ENCODE assay signal across 15 cellular contexts in genomic region chr11:65766535-65766934, GRCh38. TPM values are rescaled to one million over a fixed set of nuclear protein-coding genes. Genes with fewer than 3 reads are reported as not detected.
DNase-seq lines count a peak whose midpoint lies in the region; ATAC-seq and TF ChIP-seq lines count a peak whose summit lies in the region.
"Had no signal": no experiment of that assay in that cellular context is flagged by ENCODE, and none has a peak within 500 bp of the region (broad histone marks: within the 10 kb centered on the region; RNA-seq: fewer than 3 reads in every experiment).

No MANE protein-coding gene starts in this region.

- DNase-seq in H4 (ENCODE audit: low spot score), result peak; percentile 91
- peak; percentile 86 for DNase-seq in NCI-H2227 (lab: John Stamatoyannopoulos, UW; ENCODE audit: unreplicated experiment)
- DNase-seq in adipocyte (ENCODE audit: low read depth), result peak; percentile 76
- DNase-seq in NCI-H187 (lab: John Stamatoyannopoulos, UW), result no peak
- no peak for DNase-seq in left lobe of liver (ENCODE audit: low spot score)
- no peak for DNase-seq in left ventricle myocardium inferior
- no peak for DNase-seq in H7
- DNase-seq: activated CD4-positive, alpha-beta T cell treated with anti-CD3 and anti-CD28 coated beads, Interleukin-2, amount 10 ng/mL, durations not matched to agents 7 days and 5 days; caudate nucleus; NCI-H1092 treated with DMSO at 0.1 percent for 48 hours; ovary; thyroid gland had no signal

- intact Hi-C loops in left ventricle myocardium inferior (cut with micrococcal nuclease), result no loop called here

- no peaks in the 10 kb centered on the region for H3K9me3 ChIP-seq in adipocyte (ENCODE audit: control insufficient read depth, low read length)
- no peaks in the 10 kb centered on the region for H3K9me3 ChIP-seq in neutrophil
- no peaks in the 10 kb centered on the region for H3K9me3 ChIP-seq in left ventricle myocardium inferior (replicated peaks)
- H3K9me3 ChIP-seq: ovary, thyroid gland had no signal

- no peak for ATAC-seq in left lobe of liver

- no peak overlapping the region for H3K4me3 ChIP-seq in adipocyte (ENCODE audit: low read length)
- no peak overlapping the region for H3K4me3 ChIP-seq in neutrophil (ENCODE audit: low read depth in 1 of 2, low read length in 1 of 2)
- no peak overlapping the region for H3K4me3 ChIP-seq in left ventricle myocardium inferior
- no peak overlapping the region for H3K4me3 ChIP-seq in H7 (ENCODE audit: insufficient read depth, low read depth, low read length)
- H3K4me3 ChIP-seq: ovary, thyroid gland had no signal

- H3K36me3 ChIP-seq in adipocyte (ENCODE audit: control insufficient read depth, insufficient read depth, low read length, severe bottlenecking) (no peaks in the 10 kb centered on the region), neutrophil (peaks cover 19% of the 10 kb centered on the region), left ventricle myocardium inferior (no peaks in the 10 kb centered on the region), H7 (replicated peaks; ENCODE audit: control insufficient read depth, insufficient read depth, low read length) (no peaks in the 10 kb centered on the region)
- H3K36me3 ChIP-seq: ovary, thyroid gland had no signal

- H3K27me3 ChIP-seq in adipocyte (replicated peaks; ENCODE audit: control insufficient read depth, insufficient read depth, low read length) (no peaks in the 10 kb centered on the region), neutrophil (no peaks in the 10 kb centered on the region), left ventricle myocardium inferior (ENCODE audit: low read depth) (no peaks in the 10 kb centered on the region), H7 (ENCODE audit: control insufficient read depth, insufficient read depth, low read length) (no peaks in the 10 kb centered on the region; the same call in 1 of the 2 replicates)
- H3K27me3 ChIP-seq: ovary, thyroid gland had no signal

- H3K9ac ChIP-seq in adipocyte (ENCODE audit: low read length), result no peak overlapping the region

- peaks cover 16% of the 10 kb centered on the region for H3K4me1 ChIP-seq in adipocyte (ENCODE audit: control insufficient read depth, insufficient read depth, low read length)
- peaks cover 36 to 37% of the 10 kb centered on the region in 2 experiments for H3K4me1 ChIP-seq in neutrophil (ENCODE audit: control insufficient read depth in 1 of 2, insufficient read depth in 1 of 2, low read depth in 1 of 2, low read length in 1 of 2)
- H3K4me1 ChIP-seq in left ventricle myocardium inferior, result peaks cover 7% of the 10 kb centered on the region
- H3K4me1 ChIP-seq: thyroid gland had no signal

- H3K27ac ChIP-seq in neutrophil (peak overlapping the region; percentile 61), left ventricle myocardium inferior (replicated peaks) (no peak overlapping the region)
- H3K27ac ChIP-seq: epithelial cell of prostate, ovary, thyroid gland had no signal

- TF ChIP-seq CTCF in neutrophil (IDR thresholded peaks at IDR 0.05), result no peak
- TF ChIP-seq CTCF in left ventricle myocardium inferior (IDR thresholded peaks at IDR 0.05; ENCODE audit: borderline replicate concordance), result no peak

RNA-seq across cellular contexts. Expression of gene AP5B1, which starts 14.2 kb away (rescaled TPM):
- total RNA-seq in H4 (2014; rRNA removed; shearing (Covaris generic)), result 4.6 and 6.1 TPM in 2 replicates
- total RNA-seq in left lobe of liver (13.4 TPM), left ventricle myocardium inferior (5.4 TPM)
- total RNA-seq in H7 (2014; rRNA removed; shearing (Covaris generic)), result 6.7 and 7.8 TPM in 2 replicates

RNA-seq across cellular contexts. Expression of gene OVOL1, which starts 20.3 kb away (rescaled TPM):
- not detected in 2 replicates for total RNA-seq in H4 (2014; rRNA removed; shearing (Covaris generic))
- total RNA-seq in left lobe of liver (0.23 TPM), left ventricle myocardium inferior (not detected)
- 1.2 and 1.4 TPM in 2 replicates for total RNA-seq in H7 (2014; rRNA removed; shearing (Covaris generic))
- total RNA-seq: activated CD4-positive, alpha-beta T cell treated with anti-CD3 and anti-CD28 coated beads, Interleukin-2, amount 10 ng/mL, durations not matched to agents 7 days and 5 days; mesenteric fat pad had no signal

RNA-seq across cellular contexts. Expression of gene RNASEH2C, which starts 45.9 kb away (rescaled TPM):
- total RNA-seq in H4 (2014; rRNA removed; shearing (Covaris generic)), result 24.2 and 36.1 TPM in 2 replicates
- total RNA-seq in left lobe of liver, result 24.2 TPM
- 39.7 TPM for total RNA-seq in left ventricle myocardium inferior
- 21.5 and 23.3 TPM in 2 replicates for total RNA-seq in H7 (2014; rRNA removed; shearing (Covaris generic))

RNA-seq across cellular contexts. Expression of gene KAT5, which starts 54.5 kb away (rescaled TPM):
- 39.1 and 45.1 TPM in 2 replicates for total RNA-seq in H4 (2014; rRNA removed; shearing (Covaris generic))
- total RNA-seq in left lobe of liver (19.4 TPM), left ventricle myocardium inferior (47.0 TPM)
- total RNA-seq in H7 (2014; rRNA removed; shearing (Covaris generic)), result 37.2 and 51.1 TPM in 2 replicates

Comparison
In these comparisons a context has a peak if more than half of its experiments do, and no peak if none do; other contexts are left out.
1. DNase-seq: peak in H4 (single experiment), NCI-H2227 (single experiment) and adipocyte (single experiment); none in NCI-H187 (0 of 2), left lobe of liver (single experiment), left ventricle myocardium inferior (single experiment) and H7 (single experiment).